11 cellular contexts compared by ENCODE assay signal in genomic region chr12:14958361-14959125, GRCh38. TPM values are rescaled to one million over a fixed set of nuclear protein-coding genes. Genes with fewer than 3 reads are reported as not detected.
A peak's percentile ranks its signal among the peaks of the same experiment; 100 is the strongest.
DNase-seq lines count a peak whose midpoint lies in the region; ATAC-seq and TF ChIP-seq lines count a peak whose summit lies in the region.
"Had no signal": no experiment of that assay in that cellular context is flagged by ENCODE, and none has a peak within 500 bp of the region (broad histone marks: within the 10 kb centered on the region; RNA-seq: fewer than 3 reads in every experiment).

No MANE protein-coding gene starts in this region.

- peaks cover 68% of the 10 kb centered on the region for H3K36me3 Mint-ChIP-seq in CD8-positive, alpha-beta T cell

- 67 to 70% (median 69%) methylated on average over 11 of the region's 11 CpGs for WGBS in psoas muscle, 3 donors

- H3K9me3 ChIP-seq in CD8-positive, alpha-beta T cell (ENCODE audit: low read length), result no peaks in the 10 kb centered on the region
- no peaks in the 10 kb centered on the region for H3K9me3 ChIP-seq in psoas muscle
- H3K9me3 ChIP-seq: SJSA1 had no signal

- peak overlapping the region; percentile 90 for H3K27ac ChIP-seq in CD8-positive, alpha-beta T cell (ENCODE audit: low read depth, low read length)
- H3K27ac ChIP-seq in coronary artery (peak overlapping the region; percentile 36 to 87), psoas muscle (peak overlapping the region; percentile 61)
- H3K27ac ChIP-seq: SJSA1 had no signal

- CTCF ChIA-PET in CD8-positive, alpha-beta T cell (lab: Charles Lee), result interaction anchor here (1.0 to 3.4 kb wide), 4 partner anchors 8 to 36 kb away, joined by 3 to 21 read pairs (median 8); partner anchors contain the start of gene ERP27

- H3K4me1 Mint-ChIP-seq in CD8-positive, alpha-beta T cell (ENCODE audit: low read depth), result peaks cover 68% of the 10 kb centered on the region

- H3K4me3 Mint-ChIP-seq in CD8-positive, alpha-beta T cell, result peak overlapping the region; percentile 100

- peak overlapping the region; percentile 99 for H3K27ac Mint-ChIP-seq in CD8-positive, alpha-beta T cell

- intact Hi-C loops in CD8-positive, alpha-beta T cell (cut with DNase I, micrococcal nuclease), result loop anchor here (1.0 to 10.0 kb wide), 3 partner anchors 8 to 926 kb away; partner anchors contain the start of gene STRAP (in 1 of the 2)
- intact Hi-C loops in psoas muscle (cut with DNase I), result no loop called here

- no peaks in the 10 kb centered on the region for H3K9me3 Mint-ChIP-seq in CD8-positive, alpha-beta T cell

- H3K27me3 Mint-ChIP-seq in CD8-positive, alpha-beta T cell (ENCODE audit: low read depth), result no peaks in the 10 kb centered on the region

- POLR2A ChIA-PET in CD8-positive, alpha-beta T cell (lab: Charles Lee), result interaction anchor here (0.6 to 4.7 kb wide), 8 partner anchors 10 to 188 kb away, joined by 3 to 44 read pairs (median 11); partner anchors contain the start of gene ERP27

- no peak for ATAC-seq in CD8-positive, alpha-beta T cell
- no peak for ATAC-seq in psoas muscle
- no peak for ATAC-seq in HG02970 (IDR thresholded peaks at IDR 0.05; ENCODE audit: low FRiP score, unreplicated experiment)

- no peaks in the 10 kb centered on the region for H3K27me3 ChIP-seq in CD8-positive, alpha-beta T cell (ENCODE audit: insufficient read depth, low read length)
- no peaks in the 10 kb centered on the region for H3K27me3 ChIP-seq in psoas muscle (ENCODE audit: insufficient read depth in 3 of 3, low read length in 2 of 3)
- H3K27me3 ChIP-seq: SJSA1 had no signal

- no peaks in the 10 kb centered on the region for H3K36me3 ChIP-seq in CD8-positive, alpha-beta T cell (ENCODE audit: insufficient read depth, low read length)
- no peaks in the 10 kb centered on the region for H3K36me3 ChIP-seq in psoas muscle (ENCODE audit: insufficient read depth in 1 of 2, low read depth in 1 of 2)
- H3K36me3 ChIP-seq: SJSA1 had no signal

- peak in 2 of 7 experiments; percentile 22 to 38 for DNase-seq in CD8-positive, alpha-beta T cell
- DNase-seq in NAMALWA (ENCODE audit: low spot score) (peak; percentile 53), coronary artery (ENCODE audit: low spot score) (no peak), psoas muscle (no peak), NCI-H82 treated with DMSO at 0.1 percent for 48 hours (lab: John Stamatoyannopoulos, UW; ENCODE audit: unreplicated experiment) (no peak), NCI-H345 treated with DMSO at 0.1 percent for 48 hours (lab: John Stamatoyannopoulos, UW; ENCODE audit: unreplicated experiment) (no peak), kidney tubule cell (ENCODE audit: low spot score) (no peak)
- DNase-seq: NCI-H1417 had no signal

- H3K4me1 ChIP-seq in CD8-positive, alpha-beta T cell (ENCODE audit: insufficient read depth, low read length), result peaks cover 46% of the 10 kb centered on the region
- no peaks in the 10 kb centered on the region for H3K4me1 ChIP-seq in psoas muscle

- no peak for TF ChIP-seq CTCF in CD8-positive, alpha-beta T cell (IDR thresholded peaks at IDR 0.05)
- no peak for TF ChIP-seq CTCF in coronary artery (IDR thresholded peaks at IDR 0.05)
- no peak for TF ChIP-seq CTCF in psoas muscle (IDR thresholded peaks at IDR 0.05)

- H3K4me3 ChIP-seq in CD8-positive, alpha-beta T cell (ENCODE audit: low read depth, low read length), result peak overlapping the region; percentile 71
- H3K4me3 ChIP-seq in coronary artery (peak overlapping the region; percentile 63), psoas muscle (peak overlapping the region; percentile 63)
- H3K4me3 ChIP-seq: SJSA1 had no signal

RNA-seq across cellular contexts. Expression of gene ARHGDIB, which starts 2.9 kb away (rescaled TPM):
- total RNA-seq in CD8-positive, alpha-beta T cell, result 100 to 1,000 TPM; 769 to 790 TPM
- total RNA-seq in psoas muscle, result 10 to 100 TPM; 27.1 to 41.4 (median 29.9) TPM
- polyA plus RNA-seq in psoas muscle, result 10 to 100 TPM; 23.9 to 44.0 (median 39.4) TPM

RNA-seq across cellular contexts. Expression of gene PDE6H, which starts 14.3 kb away (rescaled TPM):
- total RNA-seq in CD8-positive, alpha-beta T cell, result not detected
- not detected for total RNA-seq in psoas muscle
- polyA plus RNA-seq in psoas muscle, result not detected
- total RNA-seq: Daoy, SJSA1 had no signal

RNA-seq across cellular contexts. Expression of gene ERP27, which starts 20.2 kb away (rescaled TPM):
- total RNA-seq in CD8-positive, alpha-beta T cell, result 10 to 100 TPM in 1 of 2 experiments, 1 to 10 TPM in 1; 9.5 to 11.1 TPM
- total RNA-seq in psoas muscle, result under 1 TPM in 3 of 4 donors, not detected in 1; 0.17 to 0.42 (median 0.24) TPM
- under 1 TPM; 0.05 to 0.09 (median 0.08) TPM for polyA plus RNA-seq in psoas muscle
- total RNA-seq: Daoy, SJSA1 had no signal

Comparison
In these comparisons a context has a peak if more than half of its experiments do, and no peak if none do; other contexts are left out.
1. RNA of gene ARHGDIB, which starts 2.9 kb away (total RNA-seq): 769 to 790 TPM in CD8-positive, alpha-beta T cell; 27.1 to 41.4 TPM in psoas muscle; every median in the first group is over 10 times any median in the second.
2. RNA of gene ERP27, which starts 20.2 kb away (total RNA-seq): 9.5 to 11.1 TPM in CD8-positive, alpha-beta T cell; 0.17 to 0.42 TPM in psoas muscle; every median in the first group is over 4 times any median in the second.
3. intact Hi-C loops: an anchor here in CD8-positive, alpha-beta T cell (1.0 to 10.0 kb wide); none called in psoas muscle.
4. Peak in every context shown above with its lines, with median percentiles within 50 percentile points of each other: H3K27ac ChIP-seq and H3K4me3 ChIP-seq.